In genomic region chr2:62195421-62196277, GRCh38 we compare ENCODE assay signal across 1 cellular context.
TF ChIP-seq lines count a peak whose summit lies in the region.

TSS of gene B3GNT2 (plus strand) at chr2:62196115. CDS start at chr2:62222221, 26,106 bp downstream.

TF ChIP-seq in WTC11, 78 proteins besides CTCF, POLR2A, EP300 and RAD21 (continued from another document):
- TF ChIP-seq ESRRA (CRISPR knock-in tag; IDR thresholded peaks at IDR 0.05; ENCODE audit: borderline replicate concordance) (peak; percentile 23; the same call in 1 of the 2 replicates), IRF2 (CRISPR knock-in tag; IDR thresholded peaks at IDR 0.05; ENCODE audit: borderline replicate concordance, low read depth) (no peak), ZNF512 (CRISPR knock-in tag; IDR thresholded peaks at IDR 0.05; ENCODE audit: borderline replicate concordance) (no peak), SMAD3 (CRISPR knock-in tag; IDR thresholded peaks at IDR 0.05; ENCODE audit: borderline replicate concordance) (no peak), E2F1 (CRISPR knock-in tag; IDR thresholded peaks at IDR 0.05) (no peak), ZBTB43 (CRISPR knock-in tag; IDR thresholded peaks at IDR 0.05) (no peak), FOXJ3 (CRISPR knock-in tag; IDR thresholded peaks at IDR 0.05; ENCODE audit: borderline replicate concordance) (no peak), ZNF281 (CRISPR knock-in tag; IDR thresholded peaks at IDR 0.05) (no peak), ZNF219 (CRISPR knock-in tag; IDR thresholded peaks at IDR 0.05; ENCODE audit: borderline replicate concordance) (no peak), MAX (CRISPR knock-in tag; IDR thresholded peaks at IDR 0.05) (0 out of 2 replicates have a peak, but pooled peaks have one; percentile 30), MLX (CRISPR knock-in tag; IDR thresholded peaks at IDR 0.05) (no peak), JUN (CRISPR knock-in tag; IDR thresholded peaks at IDR 0.05) (peak; percentile 66; the same call in 1 of the 2 replicates), CBFB (CRISPR knock-in tag; IDR thresholded peaks at IDR 0.05; ENCODE audit: low read depth) (no peak), CDX4 (CRISPR knock-in tag; IDR thresholded peaks at IDR 0.05; ENCODE audit: borderline replicate concordance) (no peak), OVOL2 (CRISPR knock-in tag; IDR thresholded peaks at IDR 0.05; ENCODE audit: borderline replicate concordance) (no peak), ZNF425 (CRISPR knock-in tag; conservative IDR thresholded peaks at IDR 0.05) (no peak), ARID4B (CRISPR knock-in tag; IDR thresholded peaks at IDR 0.05; ENCODE audit: borderline replicate concordance) (0 out of 2 replicates have a peak, but pooled peaks have one; percentile 41)
- TF ChIP-seq, protein P1, sequence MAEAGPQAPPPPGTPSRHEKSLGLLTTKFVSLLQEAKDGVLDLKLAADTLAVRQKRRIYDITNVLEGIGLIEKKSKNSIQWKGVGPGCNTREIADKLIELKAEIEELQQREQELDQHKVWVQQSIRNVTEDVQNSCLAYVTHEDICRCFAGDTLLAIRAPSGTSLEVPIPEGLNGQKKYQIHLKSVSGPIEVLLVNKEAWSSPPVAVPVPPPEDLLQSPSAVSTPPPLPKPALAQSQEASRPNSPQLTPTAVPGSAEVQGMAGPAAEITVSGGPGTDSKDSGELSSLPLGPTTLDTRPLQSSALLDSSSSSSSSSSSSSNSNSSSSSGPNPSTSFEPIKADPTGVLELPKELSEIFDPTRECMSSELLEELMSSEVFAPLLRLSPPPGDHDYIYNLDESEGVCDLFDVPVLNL (CRISPR knock-in tag; IDR thresholded peaks at IDR 0.05; ENCODE audit: borderline replicate concordance, low read depth), result no peak
- TF ChIP-seq, protein P2, sequence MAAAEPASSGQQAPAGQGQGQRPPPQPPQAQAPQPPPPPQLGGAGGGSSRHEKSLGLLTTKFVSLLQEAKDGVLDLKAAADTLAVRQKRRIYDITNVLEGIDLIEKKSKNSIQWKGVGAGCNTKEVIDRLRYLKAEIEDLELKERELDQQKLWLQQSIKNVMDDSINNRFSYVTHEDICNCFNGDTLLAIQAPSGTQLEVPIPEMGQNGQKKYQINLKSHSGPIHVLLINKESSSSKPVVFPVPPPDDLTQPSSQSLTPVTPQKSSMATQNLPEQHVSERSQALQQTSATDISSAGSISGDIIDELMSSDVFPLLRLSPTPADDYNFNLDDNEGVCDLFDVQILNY (CRISPR knock-in tag; IDR thresholded peaks at IDR 0.05), result peak; percentile 31; the same call in 1 of the 2 replicates
TF ChIP-seq in WTC11: peak in this region for 12.
